In the genomic region with DNA sequence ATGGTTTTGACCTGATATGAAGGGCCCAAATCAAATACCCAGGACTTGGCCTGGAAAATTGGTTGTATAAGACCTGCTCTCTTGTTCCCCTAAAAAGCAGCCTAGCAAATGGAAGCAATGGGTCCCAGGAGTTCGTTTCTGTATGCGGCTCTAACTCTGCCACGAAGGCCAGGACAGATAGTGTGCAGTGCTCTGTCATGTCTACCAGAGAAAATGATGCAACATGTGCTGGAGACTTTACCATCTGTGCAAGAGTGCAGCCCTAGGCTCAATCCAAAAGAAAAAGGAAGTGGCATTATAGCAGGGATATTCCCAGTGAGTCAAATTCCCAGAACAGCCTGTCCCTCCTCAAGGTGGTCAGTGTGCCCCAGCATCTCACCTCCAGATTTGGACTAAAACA, we compare ENCODE assay signal across 8 cellular contexts.
A peak's percentile ranks its signal among the peaks of the same experiment; 100 is the strongest.
DNase-seq lines count a peak whose midpoint lies in the region; ATAC-seq and TF ChIP-seq lines count a peak whose summit lies in the region.

No MANE protein-coding gene starts in this region.

- H3K79me2 ChIP-seq in DOHH2 (ENCODE audit: control insufficient read depth, low read length) = no peaks in the 10 kb centered on the region

- no peaks in the 10 kb centered on the region for H3K9me2 ChIP-seq in DOHH2 (replicated peaks; ENCODE audit: control insufficient read depth, low read length)

- no peaks in the 10 kb centered on the region for H4K20me1 ChIP-seq in DOHH2 (ENCODE audit: control insufficient read depth, insufficient read depth, low read depth, low read length)

- H3K4me1 ChIP-seq in DOHH2 (ENCODE audit: control insufficient read depth, low read length) (peaks cover 25% of the 10 kb centered on the region), body of pancreas (peaks cover 13% of the 10 kb centered on the region), spleen (peaks cover 8 to 47% (median 20%) of the 10 kb centered on the region in 6 donors)

- no peaks in the 10 kb centered on the region for H3K36me3 ChIP-seq in DOHH2 (ENCODE audit: control insufficient read depth, low read length)
- no peaks in the 10 kb centered on the region for H3K36me3 ChIP-seq in body of pancreas (replicated peaks in 1 of 2; ENCODE audit: insufficient read depth in 1 of 2, low read depth in 2 of 2)
- H3K36me3 ChIP-seq in spleen = no peaks in the 10 kb centered on the region

- H3K4me2 ChIP-seq in DOHH2 (ENCODE audit: low read length) = peak overlapping the region; percentile 5; the same call in 1 of the 2 replicates

- H3K27me3 ChIP-seq in DOHH2 (ENCODE audit: control insufficient read depth, low read length) (no peaks in the 10 kb centered on the region), body of pancreas (no peaks in the 10 kb centered on the region), spleen (replicated peaks in 1 of 7) (no peaks in the 10 kb centered on the region)

- no peaks in the 10 kb centered on the region for H3F3A ChIP-seq in DOHH2 (ENCODE audit: control insufficient read depth, insufficient read depth)

- H3K27ac ChIP-seq in DOHH2 (ENCODE audit: low read depth, low read length) (no peak overlapping the region), body of pancreas (peak overlapping the region in 1 of 4 donors; percentile 30), spleen (peak overlapping the region in 7 of 8 donors; percentile 48 to 68 (median 61))

- H3K4me3 ChIP-seq in DOHH2 (ENCODE audit: low read length) (no peak overlapping the region), body of pancreas (no peak overlapping the region), spleen (no peak overlapping the region)

- ATAC-seq in GM21423 (IDR thresholded peaks at IDR 0.05; ENCODE audit: unreplicated experiment) (peak; percentile 16), body of pancreas (peak; percentile 65)

- 81 to 92% methylated on average over 3 of the region's 3 CpGs for WGBS in body of pancreas, 2 donors
- WGBS in spleen, 5 donors = 45 to 75% (median 64%) methylated on average over 3 of the region's 3 CpGs

- no peaks in the 10 kb centered on the region for H3K9me3 ChIP-seq in DOHH2 (ENCODE audit: control insufficient read depth, insufficient read depth, low read length)
- no peaks in the 10 kb centered on the region for H3K9me3 ChIP-seq in body of pancreas
- no peaks in the 10 kb centered on the region for H3K9me3 ChIP-seq in spleen

- TF ChIP-seq POLR2A in body of pancreas (IDR thresholded peaks at IDR 0.05) (no peak), spleen (IDR thresholded peaks at IDR 0.05) (no peak)

- peak; percentile 21 for DNase-seq in HT1080 (ENCODE audit: low read depth)
- peak in 1 of 4 donors; percentile 26 for DNase-seq in body of pancreas
- no peak for DNase-seq in spleen
- no peak for DNase-seq in central memory CD4-positive, alpha-beta T cell
- DNase-seq in NCI-H345 treated with DMSO at 0.1 percent for 48 hours (lab: John Stamatoyannopoulos, UW; ENCODE audit: unreplicated experiment) = no peak
- DNase-seq in GM20000 (ENCODE audit: low spot score) = no peak

- no peak for TF ChIP-seq CTCF in DOHH2 (IDR thresholded peaks at IDR 0.05; ENCODE audit: low read depth, low read length, poor library complexity, severe bottlenecking)
- TF ChIP-seq CTCF in body of pancreas (IDR thresholded peaks at IDR 0.05) = no peak
- TF ChIP-seq CTCF in spleen (IDR thresholded peaks at IDR 0.05 in 8 of 11, conservative IDR thresholded peaks at IDR 0.05 in 3 of 11) = no peak
- TF ChIP-seq CTCF in GM20000 (IDR thresholded peaks at IDR 0.05; ENCODE audit: extremely low read depth, missing control alignments) = no peak

- intact Hi-C loops in body of pancreas (cut with DNase I) = no loop called here
- intact Hi-C loops in spleen (cut with DNase I; ENCODE audit: low total_unique reads) = no loop called here
